In genomic region chr12:110669193-110669502, GRCh38 we compare ENCODE assay signal across 12 cellular contexts. TPM values are rescaled to one million over a fixed set of nuclear protein-coding genes. Genes with fewer than 3 reads are reported as not detected.
DNase-seq lines count a peak whose midpoint lies in the region; ATAC-seq, FAIRE-seq and TF ChIP-seq lines count a peak whose summit lies in the region.
"Had no signal": no experiment of that assay in that cellular context is flagged by ENCODE, and none has a peak within 500 bp of the region (broad histone marks: within the 10 kb centered on the region; RNA-seq: fewer than 3 reads in every experiment).

No MANE protein-coding gene starts in this region.

- ATAC-seq in GM21367 (IDR thresholded peaks at IDR 0.05; ENCODE audit: unreplicated experiment), result peak; percentile 21
- ATAC-seq in HG03520 (IDR thresholded peaks at IDR 0.05; ENCODE audit: unreplicated experiment), result peak; percentile 12
- no peak for ATAC-seq in GM18861 (IDR thresholded peaks at IDR 0.05; ENCODE audit: unreplicated experiment)
- ATAC-seq in HG02870 (IDR thresholded peaks at IDR 0.05; ENCODE audit: unreplicated experiment), result no peak

- TF ChIP-seq POLR2A in GM12892 (IDR thresholded peaks at IDR 0.05; ENCODE audit: low read depth, low read length), result peak; percentile 56

- DNase-seq in GM12892 (ENCODE audit: insufficient read length), result no peak
- peak; percentile 69 for DNase-seq in germinal center (ENCODE audit: low spot score)
- no peak for DNase-seq in SHP77 treated with DMSO at 0.1 percent for 48 hours (lab: John Stamatoyannopoulos, UW)
- DNase-seq in GDM1 (lab: John Stamatoyannopoulos, UW), result no peak
- DNase-seq: HFFc6, Kasumi-1, retina had no signal

- no peak for FAIRE-seq in GM12892 (lab: Jason Lieb, UNC)
- FAIRE-seq: G401.6 had no signal

RNA-seq across cellular contexts. Expression of gene HVCN1, which starts 19.8 kb away (rescaled TPM):
- 108 TPM for polyA plus RNA-seq in GM12892 (2012; ENCODE audit: missing spikeins)

RNA-seq across cellular contexts. Expression of gene TCTN1, which starts 55.2 kb away (rescaled TPM):
- polyA plus RNA-seq in GM12892 (2012; ENCODE audit: missing spikeins), result 24.1 TPM

Comparison
In these comparisons a context has a peak if more than half of its experiments do, and no peak if none do; other contexts are left out.
1. ATAC-seq: peak in GM21367 (single experiment) and HG03520 (single experiment); none in GM18861 (single experiment) and HG02870 (single experiment).